ENCODE assay signal across 8 cellular contexts in genomic region chr19:48962029-48962848, GRCh38. TPM values are rescaled to one million over a fixed set of nuclear protein-coding genes. Genes with fewer than 3 reads are reported as not detected.
A peak's percentile ranks its signal among the peaks of the same experiment; 100 is the strongest.
DNase-seq lines count a peak whose midpoint lies in the region; ATAC-seq and TF ChIP-seq lines count a peak whose summit lies in the region.

No MANE protein-coding gene starts in this region.

- in situ Hi-C loops in Panc1 (cut with HindIII; ENCODE audit: low pct_unique_long_range_greater_than_20kb, low sequenced_read_pairs), result no loop called here

- peak; percentile 85 for DNase-seq in GM10266 (ENCODE audit: extremely low spot score)
- DNase-seq in Panc1 (ENCODE audit: low read depth, low spot score), result no peak
- DNase-seq in adipocyte (ENCODE audit: low read depth), result peak; percentile 33
- peak; percentile 80 for DNase-seq in islet precursor cell
- DNase-seq in stimulated activated CD8-positive, alpha-beta memory T cell treated with anti-CD3 and anti-CD28 coated beads, Interleukin-4, amount 100 ng/mL, for 48 hours, result peak; percentile 63
- no peak for DNase-seq in AG08396 (ENCODE audit: low spot score)
- no peak for DNase-seq in NCI-H1105 treated with DMSO at 0.1 percent for 48 hours (lab: John Stamatoyannopoulos, UW)

- peak; percentile 25 for ATAC-seq in HG02798 (IDR thresholded peaks at IDR 0.05; ENCODE audit: poor library complexity, unreplicated experiment)
- peak; percentile 62 for ATAC-seq in Panc1

- peak overlapping the region; percentile 37 for H3K9ac ChIP-seq in adipocyte (ENCODE audit: low read length)

- CTCF ChIA-PET in Panc1 (lab: Charles Lee), result interaction anchor here (0.8 kb wide), 1 partner anchor 8 kb away, joined by 3 read pairs; no protein-coding TSS in a partner anchor

- peaks cover 35% of the 10 kb centered on the region for H3K4me1 ChIP-seq in Panc1 (ENCODE audit: control insufficient read depth, insufficient read depth, low read length)
- H3K4me1 ChIP-seq in adipocyte (ENCODE audit: control insufficient read depth, insufficient read depth, low read length), result peaks cover 31% of the 10 kb centered on the region

- H3K27me3 ChIP-seq in Panc1 (ENCODE audit: control insufficient read depth, insufficient read depth, low read length), result no peaks in the 10 kb centered on the region
- no peaks in the 10 kb centered on the region for H3K27me3 ChIP-seq in adipocyte (replicated peaks; ENCODE audit: control insufficient read depth, insufficient read depth, low read length)

- H3K4me3 ChIP-seq in Panc1 (ENCODE audit: low read depth in 2 of 2, low read length in 2 of 2) (no peak overlapping the region), adipocyte (ENCODE audit: low read length) (no peak overlapping the region)

- no TSS peak for BruUV-seq in Panc1 (replicated peaks; lab: Mats Ljungman, UMichigan)

- peak overlapping the region; percentile 88 for H3K27ac ChIP-seq in Panc1 (ENCODE audit: low read length)

- POLR2A ChIA-PET in Panc1 (lab: Charles Lee), result interaction anchor here (0.6 kb wide), 2 partner anchors 10 to 222 kb away, joined by 9 to 12 read pairs; no protein-coding TSS in a partner anchor

- peaks cover 2% of the 10 kb centered on the region for H3K36me3 ChIP-seq in Panc1 (ENCODE audit: control insufficient read depth, insufficient read depth, low read length)
- peaks cover 22% of the 10 kb centered on the region for H3K36me3 ChIP-seq in adipocyte (ENCODE audit: control insufficient read depth, insufficient read depth, low read length, severe bottlenecking)

- TF ChIP-seq CTCF in GM10266 (IDR thresholded peaks at IDR 0.05; ENCODE audit: control insufficient read depth, insufficient read depth, low read depth, missing control alignments) (no peak), Panc1 (IDR thresholded peaks at IDR 0.05) (no peak)

- H3K9me3 ChIP-seq in Panc1 (ENCODE audit: control insufficient read depth, insufficient read depth, low read depth, low read length) (no peaks in the 10 kb centered on the region), adipocyte (ENCODE audit: control insufficient read depth, low read length) (no peaks in the 10 kb centered on the region)

- intact Hi-C loops in Panc1 (cut with micrococcal nuclease; ENCODE audit: unreplicated experiment), result no loop called here

RNA-seq across cellular contexts. Expression of gene FTL, which starts 2.9 kb away (rescaled TPM):
- total RNA-seq in Panc1 (2021; ENCODE audit: unreplicated experiment), result 1,332 TPM
- polyA plus RNA-seq in Panc1 (2012; ENCODE audit: insufficient read length), result 1,550 TPM

RNA-seq across cellular contexts. Expression of gene BAX, which starts 7.6 kb away (rescaled TPM):
- total RNA-seq in Panc1 (2021; ENCODE audit: unreplicated experiment), result 100 TPM
- 133 TPM for polyA plus RNA-seq in Panc1 (2012; ENCODE audit: insufficient read length)

RNA-seq across cellular contexts. Expression of gene DHDH, which starts 28.7 kb away (rescaled TPM):
- 0.85 TPM for total RNA-seq in Panc1 (2021; ENCODE audit: unreplicated experiment)
- polyA plus RNA-seq in Panc1 (2012; ENCODE audit: insufficient read length), result 0.58 TPM

RNA-seq across cellular contexts. Expression of gene GYS1, which starts 30.9 kb away (rescaled TPM):
- total RNA-seq in Panc1 (2021; ENCODE audit: unreplicated experiment), result 20.2 TPM
- 31.7 TPM for polyA plus RNA-seq in Panc1 (2012; ENCODE audit: insufficient read length)

RNA-seq across cellular contexts. Expression of gene RUVBL2, which starts 31.4 kb away (rescaled TPM):
- 170 TPM for total RNA-seq in Panc1 (2021; ENCODE audit: unreplicated experiment)
- 236 TPM for polyA plus RNA-seq in Panc1 (2012; ENCODE audit: insufficient read length)

Comparison
In these comparisons a context has a peak if more than half of its experiments do, and no peak if none do; other contexts are left out.
1. DNase-seq: peak in GM10266 (single experiment), adipocyte (single experiment), islet precursor cell (single experiment) and stimulated activated CD8-positive, alpha-beta memory T cell treated with anti-CD3 and anti-CD28 coated beads, Interleukin-4, amount 100 ng/mL, for 48 hours (single experiment); none in Panc1 (single experiment), AG08396 (single experiment) and NCI-H1105 treated with DMSO at 0.1 percent for 48 hours (single experiment).